In the genomic region with DNA sequence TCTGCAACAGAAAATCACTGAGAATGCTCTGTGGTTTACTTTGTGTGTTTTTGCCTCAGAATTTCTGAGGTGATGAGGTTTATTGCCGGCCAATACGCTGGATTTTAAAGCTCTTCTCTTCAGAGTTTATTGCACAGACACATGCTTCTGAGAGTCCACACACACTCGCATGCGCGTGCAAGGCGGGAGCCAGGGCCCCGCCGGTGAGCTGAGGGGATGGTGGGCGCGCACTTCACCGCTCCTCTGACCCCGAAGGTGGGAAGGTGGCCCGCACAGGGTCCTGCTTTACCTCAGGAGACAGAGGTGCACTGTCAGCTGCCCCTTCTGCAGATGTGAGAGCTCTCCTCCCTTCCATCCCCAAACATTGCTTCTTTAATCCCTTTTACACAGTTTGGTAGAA, we compare ENCODE assay signal across 26 cellular contexts.
"Had no signal": no experiment of that assay in that cellular context is flagged by ENCODE, and none has a peak within 500 bp of the region (broad histone marks: within the 10 kb centered on the region; RNA-seq: fewer than 3 reads in every experiment).

No MANE protein-coding gene starts in this region.

- H3K27ac Mint-ChIP-seq: dendritic cell treated with granulocyte-macrophage colony-stimulating factor and Interleukin-4, amounts not matched to agents 40 ng/mL and 50 ng/mL, for 4 days; effector memory CD8-positive, alpha-beta T cell; endodermal cell; mesothelial cell of epicardium; naive thymus-derived CD4-positive, alpha-beta T cell had no signal

- H3K36me3 Mint-ChIP-seq: naive thymus-derived CD4-positive, alpha-beta T cell had no signal

- H3K27me3 ChIP-seq: colonic mucosa, esophagus squamous epithelium, gastrocnemius medialis, heart left ventricle, left lung had no signal

- H3K4me1 Mint-ChIP-seq: naive thymus-derived CD4-positive, alpha-beta T cell had no signal

- ATAC-seq: effector memory CD8-positive, alpha-beta T cell; esophagus mucosa; gastrocnemius medialis; heart left ventricle; left lung; left ventricle myocardium superior; lower lobe of right lung; naive thymus-derived CD4-positive, alpha-beta T cell had no signal

- H3K36me3 ChIP-seq: colonic mucosa, esophagus squamous epithelium, gastrocnemius medialis, heart left ventricle, left lung, lower lobe of right lung had no signal

- H3K9me3 Mint-ChIP-seq: dendritic cell treated with granulocyte-macrophage colony-stimulating factor and Interleukin-4, amounts not matched to agents 40 ng/mL and 50 ng/mL, for 4 days; effector memory CD8-positive, alpha-beta T cell; naive thymus-derived CD4-positive, alpha-beta T cell had no signal

- H3K9me3 ChIP-seq: colonic mucosa, esophagus squamous epithelium, gastrocnemius medialis, heart left ventricle, left lung, lower lobe of right lung had no signal

- FAIRE-seq: endometrium, islet of Langerhans, keratinocyte had no signal

- H3K4me3 ChIP-seq: colonic mucosa, esophagus squamous epithelium, gastrocnemius medialis, heart left ventricle, left lung, lower lobe of right lung had no signal

- H3K27ac ChIP-seq: colonic mucosa, epithelial cell of prostate, esophagus squamous epithelium, gastrocnemius medialis, heart left ventricle, left lung, lower lobe of right lung had no signal

- DNase-seq: cerebellar nuclear complex; cortex of kidney; effector CD8-positive, alpha-beta T cell; effector memory CD8-positive, alpha-beta T cell; endodermal cell; erythroblast; esophagus squamous epithelium; foreskin fibroblast; foreskin melanocyte; gastrocnemius medialis; heart left ventricle; hippocampal formation; kidney glomerular epithelial cell; left lung; left ventricle myocardium superior; lower lobe of right lung; mesenchymal stem cell; naive thymus-derived CD4-positive, alpha-beta T cell had no signal

- H3K4me3 Mint-ChIP-seq: dendritic cell treated with granulocyte-macrophage colony-stimulating factor and Interleukin-4, amounts not matched to agents 40 ng/mL and 50 ng/mL, for 4 days; effector memory CD8-positive, alpha-beta T cell; endodermal cell; mesothelial cell of epicardium; naive thymus-derived CD4-positive, alpha-beta T cell had no signal

- H3K4me1 ChIP-seq: colonic mucosa, esophagus squamous epithelium, left lung, lower lobe of right lung had no signal
